Comparison of ENCODE assay signal across 8 cellular contexts in the genomic region with DNA sequence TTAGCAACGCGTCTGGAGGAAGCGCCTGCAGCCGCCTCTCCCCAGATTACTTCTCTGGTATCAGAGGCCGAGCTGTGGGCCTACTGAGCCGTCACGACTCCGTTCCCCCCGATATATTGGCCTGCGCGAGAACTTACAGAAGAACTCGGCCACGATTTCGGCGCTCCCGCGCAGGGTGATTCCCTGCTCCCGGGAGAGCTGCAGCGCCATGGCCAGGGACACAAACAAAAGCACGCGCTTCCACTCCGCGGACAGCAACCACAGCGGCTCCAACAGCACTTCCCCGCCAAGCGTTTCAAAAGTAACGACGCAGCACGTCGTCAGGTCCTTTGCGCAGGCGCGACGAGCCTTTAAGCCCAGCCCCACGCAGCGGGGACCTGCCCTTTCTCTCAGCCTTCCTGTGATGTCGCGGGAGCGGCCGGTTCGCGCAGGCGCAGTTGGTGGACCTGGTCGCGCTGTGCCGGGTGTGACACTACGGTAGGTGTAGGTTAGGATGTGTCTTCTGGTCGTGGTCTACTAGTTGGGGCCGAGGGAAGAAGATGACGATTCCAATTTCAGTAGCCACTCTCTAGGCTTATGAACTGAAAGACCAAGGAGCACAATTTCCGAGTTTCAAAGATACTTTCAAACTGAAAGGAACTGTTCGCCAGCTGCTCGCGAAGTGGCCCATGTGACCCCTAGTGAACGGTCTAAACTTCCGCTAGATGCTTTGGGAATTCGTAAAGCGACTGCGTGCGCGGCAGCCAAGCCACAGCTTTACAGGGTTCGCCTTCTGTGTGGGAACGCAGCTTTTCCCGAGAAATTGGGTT. TPM values are rescaled to one million over a fixed set of nuclear protein-coding genes. Genes with fewer than 3 reads are reported as not detected.
DNase-seq lines count a peak whose midpoint lies in the region; ATAC-seq and TF ChIP-seq lines count a peak whose summit lies in the region.

A gene (minus strand): TSS at position 324 of the 809 bp plus-strand sequence. CDS start 114 bp downstream, at position 210.

- no peak for TF ChIP-seq CTCF in left ventricle myocardium inferior (IDR thresholded peaks at IDR 0.05; ENCODE audit: borderline replicate concordance)
- TF ChIP-seq CTCF in progenitor cell of endocrine pancreas (IDR thresholded peaks at IDR 0.05; ENCODE audit: unreplicated experiment): no peak

- no peaks in the 10 kb centered on the region for H3K27me3 Mint-ChIP-seq in T-helper 17 cell
- no peaks in the 10 kb centered on the region for H3K27me3 Mint-ChIP-seq in progenitor cell of endocrine pancreas

- peaks cover 42% of the 10 kb centered on the region for H3K4me1 Mint-ChIP-seq in T-helper 17 cell
- H3K4me1 Mint-ChIP-seq in progenitor cell of endocrine pancreas (ENCODE audit: low read depth): peaks cover 32% of the 10 kb centered on the region

- H3K27me3 ChIP-seq in left ventricle myocardium inferior (ENCODE audit: low read depth): no peaks in the 10 kb centered on the region

- TF ChIP-seq POLR2A in GM15510 (IDR thresholded peaks at IDR 0.05; ENCODE audit: borderline replicate concordance, extremely low read depth, insufficient read length): peak; percentile 85

- peak within 1 kb of the TSS; percentile 97 for H3K27ac Mint-ChIP-seq in T-helper 17 cell
- peak within 1 kb of the TSS; percentile 99 for H3K27ac Mint-ChIP-seq in progenitor cell of endocrine pancreas

- under 1% methylated on average over 64 of the region's 64 CpGs for WGBS in urinary bladder

- H3K9me3 ChIP-seq in T-helper 17 cell (ENCODE audit: control insufficient read depth, low read length, poor library complexity, severe bottlenecking) (no peaks in the 10 kb centered on the region), left ventricle myocardium inferior (replicated peaks) (no peaks in the 10 kb centered on the region)

- peak within 1 kb of the TSS; percentile 96 for H3K27ac ChIP-seq in left ventricle myocardium inferior (replicated peaks)
- peak within 1 kb of the TSS; percentile 91 for H3K27ac ChIP-seq in urinary bladder (ENCODE audit: low read depth)

- H3K4me3 Mint-ChIP-seq in T-helper 17 cell: peak within 1 kb of the TSS; percentile 98
- H3K4me3 Mint-ChIP-seq in progenitor cell of endocrine pancreas (ENCODE audit: low read depth): peak within 1 kb of the TSS; percentile 97

- intact Hi-C loops in left ventricle myocardium inferior (cut with micrococcal nuclease): no loop called here

- ATAC-seq in HG02885 (IDR thresholded peaks at IDR 0.05; ENCODE audit: poor library complexity, unreplicated experiment) (peak; percentile 84), T-helper 17 cell (peak; percentile 94)

- DNase-seq in NCI-H1694 treated with DMSO at 0.1 percent for 48 hours (lab: John Stamatoyannopoulos, UW) (peak; percentile 92), T-helper 17 cell (peak; percentile 98 to 99 (median 98)), amygdala (lab: John Stamatoyannopoulos, UW) (peak; percentile 87 to 99 (median 97)), left ventricle myocardium inferior (peak; percentile 99), progenitor cell of endocrine pancreas (ENCODE audit: low spot score, unreplicated experiment) (peak; percentile 97)

- H3K36me3 ChIP-seq in left ventricle myocardium inferior (no peaks in the 10 kb centered on the region), urinary bladder (ENCODE audit: insufficient read depth) (no peaks in the 10 kb centered on the region)

- H3K36me3 Mint-ChIP-seq in T-helper 17 cell (ENCODE audit: low read depth) (peaks cover 7% of the 10 kb centered on the region), progenitor cell of endocrine pancreas (ENCODE audit: insufficient read depth) (peaks cover 2% of the 10 kb centered on the region)

- H3K4me1 ChIP-seq in left ventricle myocardium inferior: peaks cover 50% of the 10 kb centered on the region
- H3K4me1 ChIP-seq in urinary bladder (ENCODE audit: insufficient read depth): peaks cover 3% of the 10 kb centered on the region

- H3K4me3 ChIP-seq in left ventricle myocardium inferior (peak within 1 kb of the TSS; percentile 75), urinary bladder (ENCODE audit: low read depth, low read length) (peak within 1 kb of the TSS; percentile 58)

- no peaks in the 10 kb centered on the region for H3K9me3 Mint-ChIP-seq in progenitor cell of endocrine pancreas (ENCODE audit: low read depth)

RNA-seq across cellular contexts. Expression of the gene that starts here (rescaled TPM):
- total RNA-seq in T-helper 17 cell (1 to 10 TPM; 6.1 to 6.5 TPM), left ventricle myocardium inferior (1.8 TPM), progenitor cell of endocrine pancreas (28.1 and 32.5 TPM in 2 replicates), urinary bladder (15.5 TPM)
- polyA plus RNA-seq in urinary bladder: 4.0 TPM

Comparison
In these comparisons a context has a peak if more than half of its experiments do, and no peak if none do; other contexts are left out.
1. Peak in every context shown above with its lines: DNase-seq, ATAC-seq, H3K4me3 ChIP-seq and H3K27ac ChIP-seq.